ENCODE assay signal across 19 cellular contexts in genomic region chr10:25300073-25300472, GRCh38.
DNase-seq lines count a peak whose midpoint lies in the region; ATAC-seq and TF ChIP-seq lines count a peak whose summit lies in the region.
"Had no signal": no experiment of that assay in that cellular context is flagged by ENCODE, and none has a peak within 500 bp of the region (broad histone marks: within the 10 kb centered on the region; RNA-seq: fewer than 3 reads in every experiment).

No MANE protein-coding gene starts in this region.

- ATAC-seq in WTC11 (peak; percentile 97), GM21360 (IDR thresholded peaks at IDR 0.05; ENCODE audit: unreplicated experiment) (no peak)
- ATAC-seq: A549, K562 had no signal

- DNase-seq in ELF-1 (ENCODE audit: low read depth, low spot score) (peak; percentile 19), WTC11 (ENCODE audit: low spot score) (peak; percentile 26), iPS DF 19.7 (ENCODE audit: low read depth, low spot score) (peak; percentile 23), neural progenitor cell (ENCODE audit: low spot score) (peak; percentile 2), superior temporal gyrus (ENCODE audit: extremely low spot score) (no peak)
- DNase-seq in effector CD4-positive, alpha-beta T cell, result no peak
- DNase-seq: CD4-positive, alpha-beta memory T cell; DMS153; DMS79; GF-D8; HCEC 1CT; IMR-90 had no signal

- no peaks in the 10 kb centered on the region for H3K79me2 ChIP-seq in neural progenitor cell (ENCODE audit: low read depth)

- POLR2A ChIA-PET in WTC11 (lab: Charles Lee), result no interaction called here

- H3K4me1 Mint-ChIP-seq in WTC11 (peaks cover 34% of the 10 kb centered on the region), neural progenitor cell (no peaks in the 10 kb centered on the region)
- H3K4me1 Mint-ChIP-seq: CD14-positive monocyte; CD4-positive, alpha-beta memory T cell had no signal

- CTCF ChIA-PET in WTC11 (lab: Charles Lee), result no interaction called here

- no peaks in the 10 kb centered on the region for H3K27me3 Mint-ChIP-seq in WTC11 (ENCODE audit: low read depth)
- no peaks in the 10 kb centered on the region for H3K27me3 Mint-ChIP-seq in neural progenitor cell (ENCODE audit: insufficient read depth, low read depth)
- H3K27me3 Mint-ChIP-seq: CD4-positive, alpha-beta memory T cell had no signal

- no peaks in the 10 kb centered on the region for H4K20me1 ChIP-seq in neural progenitor cell (ENCODE audit: low read depth)
- H4K20me1 ChIP-seq: BLaER1 had no signal

- no peak overlapping the region for H2AFZ ChIP-seq in neural progenitor cell (replicated peaks)

- H3F3A ChIP-seq in neural progenitor cell (ENCODE audit: low read depth), result no peaks in the 10 kb centered on the region

- no peaks in the 10 kb centered on the region for H3K36me3 ChIP-seq in neural progenitor cell
- H3K36me3 ChIP-seq: BLaER1 had no signal

- no peak overlapping the region for H3K9ac ChIP-seq in neural progenitor cell
- H3K9ac ChIP-seq: BLaER1 had no signal

- H3K9me3 Mint-ChIP-seq in WTC11, result no peaks in the 10 kb centered on the region
- no peaks in the 10 kb centered on the region for H3K9me3 Mint-ChIP-seq in neural progenitor cell

- H3K4me3 ChIP-seq in neural progenitor cell, result no peak overlapping the region
- H3K4me3 ChIP-seq: A549, BLaER1, K562 had no signal

- H3K27ac Mint-ChIP-seq in WTC11 (peak overlapping the region; percentile 83), neural progenitor cell (no peak overlapping the region)
- H3K27ac Mint-ChIP-seq: CD14-positive monocyte; CD4-positive, alpha-beta memory T cell had no signal

- no peaks in the 10 kb centered on the region for H3K27me3 ChIP-seq in neural progenitor cell
- H3K27me3 ChIP-seq: BLaER1 had no signal

- no peaks in the 10 kb centered on the region for H3K36me3 Mint-ChIP-seq in WTC11
- no peaks in the 10 kb centered on the region for H3K36me3 Mint-ChIP-seq in neural progenitor cell
- H3K36me3 Mint-ChIP-seq: CD14-positive monocyte; CD4-positive, alpha-beta memory T cell had no signal

- H3K27ac ChIP-seq in neural progenitor cell, result no peak overlapping the region
- H3K27ac ChIP-seq: 22Rv1, A549, BLaER1, HL-60 had no signal

- H3K4me3 Mint-ChIP-seq in WTC11, result peak overlapping the region; percentile 45
- no peak overlapping the region for H3K4me3 Mint-ChIP-seq in neural progenitor cell
- H3K4me3 Mint-ChIP-seq: CD14-positive monocyte had no signal

- H3K9me3 ChIP-seq in neural progenitor cell (ENCODE audit: low read depth), result no peaks in the 10 kb centered on the region
- H3K9me3 ChIP-seq: A549, BLaER1 had no signal

- TF ChIP-seq CTCF in WTC11 (IDR thresholded peaks at IDR 0.05) (no peak), neural progenitor cell (IDR thresholded peaks at IDR 0.05) (no peak)

- no peak overlapping the region for H3K4me2 ChIP-seq in neural progenitor cell
- H3K4me2 ChIP-seq: A549, BLaER1 had no signal

- H3K4me1 ChIP-seq in neural progenitor cell, result no peaks in the 10 kb centered on the region
- H3K4me1 ChIP-seq: A549, BLaER1 had no signal

TF ChIP-seq in WTC11, 78 proteins besides CTCF, POLR2A, EP300 and RAD21:
- TF ChIP-seq HMGXB4 (CRISPR knock-in tag; IDR thresholded peaks at IDR 0.05) (no peak), FOXK1 (CRISPR knock-in tag; IDR thresholded peaks at IDR 0.05) (no peak), MLX (CRISPR knock-in tag; IDR thresholded peaks at IDR 0.05) (no peak), FOXP1 (CRISPR knock-in tag; IDR thresholded peaks at IDR 0.05; ENCODE audit: borderline replicate concordance) (no peak), ZNF425 (CRISPR knock-in tag; conservative IDR thresholded peaks at IDR 0.05) (no peak), EMX1 (CRISPR knock-in tag; IDR thresholded peaks at IDR 0.05) (no peak), CBFB (CRISPR knock-in tag; IDR thresholded peaks at IDR 0.05; ENCODE audit: low read depth) (no peak), TP53 (CRISPR knock-in tag; IDR thresholded peaks at IDR 0.05) (no peak), ZNF232 (CRISPR knock-in tag; IDR thresholded peaks at IDR 0.05) (no peak), SMAD3 (CRISPR knock-in tag; IDR thresholded peaks at IDR 0.05; ENCODE audit: borderline replicate concordance) (no peak), ETV6 (CRISPR knock-in tag; IDR thresholded peaks at IDR 0.05) (no peak)

Comparison
In these comparisons a context has a peak if more than half of its experiments do, and no peak if none do; other contexts are left out.
1. DNase-seq: peak in ELF-1 (single experiment), WTC11 (single experiment), iPS DF 19.7 (single experiment) and neural progenitor cell (single experiment); none in effector CD4-positive, alpha-beta T cell (single experiment) and superior temporal gyrus (single experiment).